17 cellular contexts compared by ENCODE assay signal in genomic region chr2:143968860-143969259, GRCh38.
DNase-seq lines count a peak whose midpoint lies in the region; ATAC-seq and TF ChIP-seq lines count a peak whose summit lies in the region.
"Had no signal": no experiment of that assay in that cellular context is flagged by ENCODE, and none has a peak within 500 bp of the region (broad histone marks: within the 10 kb centered on the region; RNA-seq: fewer than 3 reads in every experiment).

No MANE protein-coding gene starts in this region.

- DNase-seq in stimulated activated naive CD8-positive, alpha-beta T cell treated with anti-CD3 and anti-CD28 coated beads, Interleukin-15, Interleukin-2, amounts not matched to agents 100 U/mL and 50 U/mL, for 24 hours, result no peak
- DNase-seq in NCI-H524 treated with DMSO at 0.1 percent for 48 hours (lab: John Stamatoyannopoulos, UW), result peak; percentile 4
- no peak for DNase-seq in neural crest cell (ENCODE audit: low read depth, low spot score)
- no peak for DNase-seq in NCI-H2171 (lab: John Stamatoyannopoulos, UW)
- no peak for DNase-seq in COLO668 (lab: John Stamatoyannopoulos, UW; ENCODE audit: unreplicated experiment)
- no peak for DNase-seq in RPMI8226
- DNase-seq: ACHN; BE2C; C1 segment of cervical spinal cord; Caco-2; CD4-positive, CD25-positive, alpha-beta regulatory T cell; CD8-positive, alpha-beta memory T cell; DMS153; DMS79; GDM1; GM23248 had no signal

- TF ChIP-seq CTCF in neural crest cell (conservative IDR thresholded peaks at IDR 0.05), result no peak

- no peak overlapping the region for H3K4me3 Mint-ChIP-seq in stimulated activated naive CD8-positive, alpha-beta T cell treated with anti-CD3 and anti-CD28 coated beads, Interleukin-15, Interleukin-2, amounts not matched to agents 100 ng/mL and 50 ng/mL, for 24 hours
- no peak overlapping the region for H3K4me3 Mint-ChIP-seq in neural crest cell
- H3K4me3 Mint-ChIP-seq: CD4-positive, CD25-positive, alpha-beta regulatory T cell; CD8-positive, alpha-beta memory T cell had no signal

- H3K36me3 Mint-ChIP-seq in stimulated activated naive CD8-positive, alpha-beta T cell treated with anti-CD3 and anti-CD28 coated beads, Interleukin-15, Interleukin-2, amounts not matched to agents 100 ng/mL and 50 ng/mL, for 24 hours (ENCODE audit: low read depth), result peaks cover 12% of the 10 kb centered on the region
- H3K36me3 Mint-ChIP-seq in neural crest cell (ENCODE audit: low read depth), result no peaks in the 10 kb centered on the region
- H3K36me3 Mint-ChIP-seq: CD4-positive, CD25-positive, alpha-beta regulatory T cell had no signal

- ATAC-seq in stimulated activated naive CD8-positive, alpha-beta T cell treated with anti-CD3 and anti-CD28 coated beads, Interleukin-15, Interleukin-2, amounts not matched to agents 100 U/mL and 50 U/mL, for 24 hours, result no peak

- no peaks in the 10 kb centered on the region for H3K4me1 Mint-ChIP-seq in stimulated activated naive CD8-positive, alpha-beta T cell treated with anti-CD3 and anti-CD28 coated beads, Interleukin-15, Interleukin-2, amounts not matched to agents 100 ng/mL and 50 ng/mL, for 24 hours (ENCODE audit: low read depth)
- H3K4me1 Mint-ChIP-seq in neural crest cell, result no peaks in the 10 kb centered on the region
- H3K4me1 Mint-ChIP-seq: CD4-positive, CD25-positive, alpha-beta regulatory T cell; CD8-positive, alpha-beta memory T cell had no signal

- peak overlapping the region; percentile 22 for H3K27ac Mint-ChIP-seq in stimulated activated naive CD8-positive, alpha-beta T cell treated with anti-CD3 and anti-CD28 coated beads, Interleukin-15, Interleukin-2, amounts not matched to agents 100 ng/mL and 50 ng/mL, for 24 hours
- peak overlapping the region; percentile 57 for H3K27ac Mint-ChIP-seq in neural crest cell (ENCODE audit: unreplicated experiment)
- H3K27ac Mint-ChIP-seq: CD4-positive, CD25-positive, alpha-beta regulatory T cell had no signal

- no peaks in the 10 kb centered on the region for H3K27me3 Mint-ChIP-seq in stimulated activated naive CD8-positive, alpha-beta T cell treated with anti-CD3 and anti-CD28 coated beads, Interleukin-15, Interleukin-2, amounts not matched to agents 100 ng/mL and 50 ng/mL, for 24 hours
- no peaks in the 10 kb centered on the region for H3K27me3 Mint-ChIP-seq in neural crest cell (ENCODE audit: low read depth)
- H3K27me3 Mint-ChIP-seq: CD8-positive, alpha-beta memory T cell had no signal

- no peaks in the 10 kb centered on the region for H3K9me3 Mint-ChIP-seq in stimulated activated naive CD8-positive, alpha-beta T cell treated with anti-CD3 and anti-CD28 coated beads, Interleukin-15, Interleukin-2, amounts not matched to agents 100 ng/mL and 50 ng/mL, for 24 hours
- H3K9me3 Mint-ChIP-seq in neural crest cell, result no peaks in the 10 kb centered on the region
- H3K9me3 Mint-ChIP-seq: CD4-positive, CD25-positive, alpha-beta regulatory T cell; CD8-positive, alpha-beta memory T cell had no signal
